ENCODE assay signal across 1 cellular context in the genomic region with DNA sequence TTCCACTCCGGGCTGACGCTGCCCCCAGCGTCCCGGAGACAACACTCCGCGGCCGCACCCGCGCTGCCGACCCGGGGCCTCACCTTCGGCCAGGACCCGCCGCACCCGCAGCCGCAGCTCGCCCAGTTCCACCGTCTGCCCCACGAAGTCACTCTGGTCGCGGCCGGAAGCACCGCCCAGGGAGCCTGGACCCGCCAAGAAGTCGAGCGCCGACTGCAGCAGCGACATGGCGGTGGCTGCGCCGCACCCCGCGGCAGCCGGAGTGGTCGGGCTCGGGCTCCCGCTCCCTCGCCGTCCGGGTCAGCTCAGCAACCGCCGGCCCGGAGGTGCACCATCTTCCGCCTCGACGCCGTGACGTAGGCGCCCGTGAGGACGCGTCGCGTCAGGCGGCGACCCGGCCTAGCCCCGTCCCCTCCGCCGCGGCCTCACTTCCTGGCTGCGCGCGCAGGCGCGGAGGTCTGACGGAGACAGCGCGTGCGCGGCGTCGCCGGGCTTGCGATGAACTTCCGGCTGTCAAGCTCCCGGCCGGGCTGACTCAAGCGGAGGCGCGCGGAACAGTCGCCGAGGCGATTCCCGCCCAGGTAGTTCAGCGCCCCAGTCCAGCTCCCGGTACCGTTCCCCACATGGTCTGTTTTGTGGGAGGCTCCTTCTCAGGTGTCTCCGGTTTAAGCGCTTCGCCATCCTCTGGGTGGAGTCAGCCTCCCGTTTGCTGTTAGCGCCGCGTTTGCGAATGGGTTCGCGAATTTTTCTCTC.
TF ChIP-seq lines count a peak whose summit lies in the region.

A gene (minus strand): TSS at position 357 of the 753 bp plus-strand sequence. CDS start 129 bp downstream, at position 228.
A gene with protein sequence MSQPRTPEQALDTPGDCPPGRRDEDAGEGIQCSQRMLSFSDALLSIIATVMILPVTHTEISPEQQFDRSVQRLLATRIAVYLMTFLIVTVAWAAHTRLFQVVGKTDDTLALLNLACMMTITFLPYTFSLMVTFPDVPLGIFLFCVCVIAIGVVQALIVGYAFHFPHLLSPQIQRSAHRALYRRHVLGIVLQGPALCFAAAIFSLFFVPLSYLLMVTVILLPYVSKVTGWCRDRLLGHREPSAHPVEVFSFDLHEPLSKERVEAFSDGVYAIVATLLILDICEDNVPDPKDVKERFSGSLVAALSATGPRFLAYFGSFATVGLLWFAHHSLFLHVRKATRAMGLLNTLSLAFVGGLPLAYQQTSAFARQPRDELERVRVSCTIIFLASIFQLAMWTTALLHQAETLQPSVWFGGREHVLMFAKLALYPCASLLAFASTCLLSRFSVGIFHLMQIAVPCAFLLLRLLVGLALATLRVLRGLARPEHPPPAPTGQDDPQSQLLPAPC (plus strand): TSS at position 501 of the 753 bp plus-strand sequence. CDS start 15,280 bp downstream, outside the sequence.

TF ChIP-seq in K562, 482 proteins besides CTCF, POLR2A, EP300 and RAD21 (continued from another document):
- TF ChIP-seq, protein P1, sequence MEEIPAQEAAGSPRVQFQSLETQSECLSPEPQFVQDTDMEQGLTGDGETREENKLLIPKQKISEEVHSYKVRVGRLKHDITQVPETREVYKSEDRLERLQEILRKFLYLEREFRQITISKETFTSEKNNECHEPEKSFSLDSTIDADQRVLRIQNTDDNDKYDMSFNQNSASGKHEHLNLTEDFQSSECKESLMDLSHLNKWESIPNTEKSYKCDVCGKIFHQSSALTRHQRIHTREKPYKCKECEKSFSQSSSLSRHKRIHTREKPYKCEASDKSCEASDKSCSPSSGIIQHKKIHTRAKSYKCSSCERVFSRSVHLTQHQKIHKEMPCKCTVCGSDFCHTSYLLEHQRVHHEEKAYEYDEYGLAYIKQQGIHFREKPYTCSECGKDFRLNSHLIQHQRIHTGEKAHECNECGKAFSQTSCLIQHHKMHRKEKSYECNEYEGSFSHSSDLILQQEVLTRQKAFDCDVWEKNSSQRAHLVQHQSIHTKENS (CRISPR knock-in tag; IDR thresholded peaks at IDR 0.05), result no peak
- TF ChIP-seq RNF2 (IDR thresholded peaks at IDR 0.05) (peak; percentile 51; the same call in 1 of the 2 replicates), FIP1L1 (IDR thresholded peaks at IDR 0.05; ENCODE audit: low read depth, low read length, poor library complexity, severe bottlenecking) (peak; percentile 85), MBD2 (IDR thresholded peaks at IDR 0.05; ENCODE audit: borderline replicate concordance, low read depth) (0 out of 2 replicates have a peak, but pooled peaks have one; percentile 28)
